ENCODE assay signal across 8 cellular contexts in the genomic region with DNA sequence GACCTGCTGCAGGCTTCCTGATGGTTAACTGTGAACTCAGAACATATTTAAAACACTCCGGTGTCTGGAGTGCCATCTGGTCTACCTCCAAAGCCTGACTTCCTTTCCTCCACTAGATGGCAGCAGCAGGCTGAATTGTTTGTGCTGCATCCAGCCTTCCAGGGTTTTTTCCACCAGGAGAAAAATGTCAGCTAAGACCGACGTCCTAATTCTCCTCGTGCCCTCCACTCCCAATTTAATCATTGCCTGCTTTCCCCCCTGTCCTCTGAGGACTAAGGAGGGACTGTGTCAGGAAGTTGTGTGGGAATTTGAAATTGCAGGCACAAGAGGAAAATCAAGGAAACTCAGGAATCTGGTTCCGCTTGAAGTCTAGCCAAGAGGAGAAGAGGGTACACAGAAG.
A peak's percentile ranks its signal among the peaks of the same experiment; 100 is the strongest.
DNase-seq lines count a peak whose midpoint lies in the region; ATAC-seq and TF ChIP-seq lines count a peak whose summit lies in the region.

No MANE protein-coding gene starts in this region.

- peaks cover 6% of the 10 kb centered on the region for H3K4me1 Mint-ChIP-seq in MCF 10A (ENCODE audit: insufficient read depth, unreplicated experiment)

- intact Hi-C loops in MCF 10A (cut with micrococcal nuclease) = loop anchor here (1.0 kb wide), 2 partner anchors 123 to 336 kb away; no protein-coding TSS in a partner anchor

- no peak for ATAC-seq in GM19452 (IDR thresholded peaks at IDR 0.05; ENCODE audit: unreplicated experiment)

- DNase-seq in SIG-M5 treated with dmso at 0.1 percent for 504 hours (lab: John Stamatoyannopoulos, UW; ENCODE audit: unreplicated experiment) (peak; percentile 46), SIG-M5 (lab: John Stamatoyannopoulos, UW) (no peak), NCI-H187 (lab: John Stamatoyannopoulos, UW) (peak; percentile 10 to 35), T1000 (lab: John Stamatoyannopoulos, UW) (peak; percentile 49), MCF 10A (ENCODE audit: unreplicated experiment) (peak; percentile 86), iris pigment epithelial cell (ENCODE audit: low read depth) (peak; percentile 59)
- DNase-seq in stimulated activated CD4-positive, alpha-beta T cell treated with anti-CD3 and anti-CD28 coated beads, Interleukin-12 subunit alpha, Interleukin-12 subunit beta, amount 100 ng/mL, for 24 hours (ENCODE audit: low read depth in 2 of 2) = peak; percentile 5 to 51

- H3K27me3 Mint-ChIP-seq in MCF 10A (ENCODE audit: insufficient read depth, unreplicated experiment) = peaks cover 74% of the 10 kb centered on the region

- no peak overlapping the region for H3K27ac Mint-ChIP-seq in MCF 10A (ENCODE audit: low read depth, unreplicated experiment)

- no peak overlapping the region for H3K4me3 Mint-ChIP-seq in MCF 10A (ENCODE audit: unreplicated experiment)

- no peaks in the 10 kb centered on the region for H3K9me3 Mint-ChIP-seq in MCF 10A (ENCODE audit: unreplicated experiment)

- POLR2A ChIA-PET in MCF 10A (lab: Yijun Ruan, JAX) = interaction anchor here (0.8 to 1.7 kb wide), 2 partner anchors 90 to 124 kb away, joined by 3 to 10 read pairs; no protein-coding TSS in a partner anchor

- H3K36me3 Mint-ChIP-seq in MCF 10A (ENCODE audit: insufficient read depth, unreplicated experiment) = no peaks in the 10 kb centered on the region

- CTCF ChIA-PET in MCF 10A (lab: Yijun Ruan, JAX) = interaction anchor here (0.6 to 12.6 kb wide), 23 partner anchors 9 to 658 kb away, joined by 3 to 372 read pairs (median 4); no protein-coding TSS in a partner anchor

- peak; percentile 87 for TF ChIP-seq CTCF in MCF 10A (IDR thresholded peaks at IDR 0.05; ENCODE audit: unreplicated experiment)

- BruUV-seq in MCF 10A (replicated peaks; lab: Mats Ljungman, UMichigan) = no TSS peak
